In the genomic region with DNA sequence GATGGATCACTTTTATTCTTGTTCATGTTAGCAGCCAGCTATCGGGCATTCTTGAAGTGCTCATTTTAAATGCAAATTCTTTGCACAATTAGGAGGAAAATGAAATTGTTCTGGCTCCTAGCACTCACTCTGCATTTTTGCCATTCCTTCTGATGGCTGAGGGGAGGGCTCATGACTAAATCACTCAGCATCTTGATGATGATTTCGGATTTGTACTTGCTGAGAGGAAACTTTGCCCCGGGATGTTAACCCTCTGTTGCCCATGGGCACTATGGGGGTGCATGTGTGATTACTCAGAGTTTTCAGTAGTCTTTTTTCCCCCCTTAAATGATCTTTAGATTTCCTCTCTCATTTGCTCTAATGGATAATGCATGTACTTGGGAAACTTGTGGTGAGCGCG, we compare ENCODE assay signal across 15 cellular contexts.
DNase-seq lines count a peak whose midpoint lies in the region; ATAC-seq, FAIRE-seq and TF ChIP-seq lines count a peak whose summit lies in the region.
"Had no signal": no experiment of that assay in that cellular context is flagged by ENCODE, and none has a peak within 500 bp of the region (broad histone marks: within the 10 kb centered on the region; RNA-seq: fewer than 3 reads in every experiment).

No MANE protein-coding gene starts in this region.

- H3K27ac ChIP-seq in A673 (ENCODE audit: low read depth, low read length, poor library complexity, severe bottlenecking), result no peak overlapping the region
- H3K27ac ChIP-seq: parathyroid adenoma had no signal

- DNase-seq in A673 (ENCODE audit: low spot score) (peak; percentile 75), HTR-8/SVneo (ENCODE audit: insufficient read length, low spot score) (peak; percentile 65), astrocyte of the spinal cord (ENCODE audit: low read depth, low spot score) (peak; percentile 20), islet precursor cell (peak; percentile 72), NCI-H69 (lab: John Stamatoyannopoulos, UW) (no peak), COLO668 (lab: John Stamatoyannopoulos, UW; ENCODE audit: unreplicated experiment) (no peak), NCI-H774 (lab: John Stamatoyannopoulos, UW) (no peak)
- DNase-seq: activated CD4-positive, alpha-beta T cell treated with anti-CD3 and anti-CD28 coated beads, Interleukin-2, amount 50 U/mL, for 48 hours; NCI-H1105 treated with DMSO at 0.1 percent for 48 hours; stimulated activated CD4-positive, alpha-beta T cell treated with anti-CD3 and anti-CD28 coated beads, Interleukin-15, amount 100 ng/mL, for 24 hours had no signal

- no TSS peak for BruUV-seq in A673 (replicated peaks; lab: Mats Ljungman, UMichigan)

- CTCF ChIA-PET in A673 (lab: Charles Lee), result interaction anchor here (0.6 kb wide), 1 partner anchor 33 kb away, joined by 3 read pairs; no protein-coding TSS in a partner anchor

- no peak overlapping the region for H3K4me3 ChIP-seq in A673 (ENCODE audit: low read depth, low read length, poor library complexity, severe bottlenecking)
- H3K4me3 ChIP-seq in astrocyte of the spinal cord (ENCODE audit: low read depth, low read length), result no peak overlapping the region
- H3K4me3 ChIP-seq: lung, tibial nerve had no signal

- FAIRE-seq in HTR-8/SVneo (lab: Jason Lieb, UNC), result no peak
- FAIRE-seq: A204.1 had no signal

- POLR2A ChIA-PET in A673 (lab: Charles Lee; ENCODE audit: low non-redundant PET), result interaction anchor here (0.6 kb wide), 1 partner anchor 37 kb away, joined by 3 read pairs; no protein-coding TSS in a partner anchor

- H3K36me3 ChIP-seq in A673 (ENCODE audit: insufficient read depth, low read length, poor library complexity, severe bottlenecking), result no peaks in the 10 kb centered on the region
- H3K36me3 ChIP-seq: tibial nerve had no signal

- in situ Hi-C loops in astrocyte of the spinal cord (cut with HindIII; ENCODE audit: low sequenced_read_pairs), result no loop called here

- intact Hi-C loops in A673 (cut with micrococcal nuclease; ENCODE audit: unreplicated experiment), result no loop called here

- H3K4me1 ChIP-seq in A673 (ENCODE audit: insufficient read depth, low read length, poor library complexity, severe bottlenecking), result peaks cover 38% of the 10 kb centered on the region
- H3K4me1 ChIP-seq: parathyroid adenoma had no signal

- no peak for ATAC-seq in HG03432 (IDR thresholded peaks at IDR 0.05; ENCODE audit: unreplicated experiment)

- no peaks in the 10 kb centered on the region for H3K27me3 ChIP-seq in A673 (replicated peaks; ENCODE audit: insufficient read depth, low read depth, low read length, poor library complexity)
- H3K27me3 ChIP-seq: tibial nerve had no signal

- no peaks in the 10 kb centered on the region for H3K9me3 ChIP-seq in A673 (ENCODE audit: low read depth, low read length, poor library complexity, severe bottlenecking)
- H3K9me3 ChIP-seq: tibial nerve had no signal

- no peak for TF ChIP-seq CTCF in A673 (conservative IDR thresholded peaks at IDR 0.05; ENCODE audit: low read depth, low read length)
- no peak for TF ChIP-seq CTCF in astrocyte of the spinal cord (IDR thresholded peaks at IDR 0.05; ENCODE audit: low read depth, low read length)

Comparison
In these comparisons a context has a peak if more than half of its experiments do, and no peak if none do; other contexts are left out.
1. DNase-seq: peak in A673 (single experiment), HTR-8/SVneo (single experiment), astrocyte of the spinal cord (single experiment) and islet precursor cell (single experiment); none in NCI-H69 (single experiment), COLO668 (single experiment) and NCI-H774 (single experiment).